ENCODE assay signal across 8 cellular contexts in the genomic region with DNA sequence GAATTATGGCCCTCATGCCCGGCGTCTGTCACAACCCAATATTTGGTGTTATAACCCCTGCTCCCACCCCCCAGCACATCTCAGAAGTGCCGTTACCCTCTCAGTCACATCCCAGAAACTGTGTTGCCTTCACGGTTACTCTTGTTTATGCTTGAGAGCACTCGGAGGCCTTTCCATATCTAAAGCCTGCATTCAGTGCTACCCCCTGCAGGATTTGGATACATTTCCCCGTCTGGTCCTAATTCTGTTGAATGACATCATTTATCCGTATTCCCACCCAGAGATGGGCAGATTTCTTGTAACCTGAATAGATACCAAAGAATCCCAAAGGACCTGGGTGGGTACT. TPM values are rescaled to one million over a fixed set of nuclear protein-coding genes. Genes with fewer than 3 reads are reported as not detected.
DNase-seq lines count a peak whose midpoint lies in the region; ATAC-seq lines count a peak whose summit lies in the region.

No MANE protein-coding gene starts in this region.

- H3K27ac ChIP-seq in urinary bladder (ENCODE audit: low read depth) = peak overlapping the region; percentile 98

- H3K4me1 Mint-ChIP-seq in central memory CD8-positive, alpha-beta T cell = peaks cover 33% of the 10 kb centered on the region
- peaks cover 25% of the 10 kb centered on the region for H3K4me1 Mint-ChIP-seq in memory B cell

- H3K4me1 ChIP-seq in urinary bladder (ENCODE audit: insufficient read depth) = no peaks in the 10 kb centered on the region

- peak; percentile 28 for DNase-seq in NCI-H1105 (lab: John Stamatoyannopoulos, UW)
- no peak for DNase-seq in NCI-H1105 treated with DMSO at 0.1 percent for 48 hours (lab: John Stamatoyannopoulos, UW)
- peak; percentile 77 to 85 for DNase-seq in NCI-H524 (lab: John Stamatoyannopoulos, UW)
- no peak for DNase-seq in central memory CD8-positive, alpha-beta T cell (ENCODE audit: low spot score in 2 of 2)
- no peak for DNase-seq in memory B cell (ENCODE audit: low spot score in 2 of 2)
- no peak for DNase-seq in 8988T

- no peaks in the 10 kb centered on the region for H3K36me3 ChIP-seq in urinary bladder (ENCODE audit: insufficient read depth)

- no peak for ATAC-seq in central memory CD8-positive, alpha-beta T cell (replicated peaks; ENCODE audit: extremely low read depth, poor library complexity, severe bottlenecking)
- ATAC-seq in memory B cell (ENCODE audit: low read depth) (peak; percentile 11), HG03045 (IDR thresholded peaks at IDR 0.05; ENCODE audit: unreplicated experiment) (no peak)

- H3K27ac Mint-ChIP-seq in central memory CD8-positive, alpha-beta T cell (ENCODE audit: low read depth) = peak overlapping the region; percentile 99
- peak overlapping the region; percentile 99 for H3K27ac Mint-ChIP-seq in memory B cell

- WGBS in urinary bladder = 2% methylated on average over 7 of the region's 7 CpGs

- peak overlapping the region; percentile 73 for H3K4me3 Mint-ChIP-seq in central memory CD8-positive, alpha-beta T cell
- H3K4me3 Mint-ChIP-seq in memory B cell = peak overlapping the region; percentile 78

- H3K4me3 ChIP-seq in urinary bladder (ENCODE audit: low read depth, low read length) = peak overlapping the region; percentile 26

- H3K9me3 Mint-ChIP-seq in central memory CD8-positive, alpha-beta T cell = no peaks in the 10 kb centered on the region
- H3K9me3 Mint-ChIP-seq in memory B cell = no peaks in the 10 kb centered on the region

- peaks cover 24% of the 10 kb centered on the region for H3K36me3 Mint-ChIP-seq in central memory CD8-positive, alpha-beta T cell (ENCODE audit: insufficient read depth)
- H3K36me3 Mint-ChIP-seq in memory B cell = no peaks in the 10 kb centered on the region

- H3K27me3 Mint-ChIP-seq in central memory CD8-positive, alpha-beta T cell = no peaks in the 10 kb centered on the region
- H3K27me3 Mint-ChIP-seq in memory B cell = peaks cover 2% of the 10 kb centered on the region

RNA-seq across cellular contexts. Expression of gene FOS, which starts 19.1 kb away (rescaled TPM):
- 219 TPM for total RNA-seq in urinary bladder
- polyA plus RNA-seq in urinary bladder = 1,557 TPM

Comparison
In these comparisons a context has a peak if more than half of its experiments do, and no peak if none do; other contexts are left out.
1. DNase-seq: peak in NCI-H1105 (single experiment) and NCI-H524 (2 of 2); none in NCI-H1105 treated with DMSO at 0.1 percent for 48 hours (single experiment), central memory CD8-positive, alpha-beta T cell (0 of 2), memory B cell (0 of 2) and 8988T (single experiment).